Comparison of ENCODE assay signal across 8 cellular contexts in genomic region chr14:45249847-45250575, GRCh38. TPM values are rescaled to one million over a fixed set of nuclear protein-coding genes. Genes with fewer than 3 reads are reported as not detected.
DNase-seq lines count a peak whose midpoint lies in the region; ATAC-seq and TF ChIP-seq lines count a peak whose summit lies in the region.

No MANE protein-coding gene starts in this region.

- ATAC-seq in GM18858 (IDR thresholded peaks at IDR 0.05; ENCODE audit: unreplicated experiment): peak; percentile 22
- ATAC-seq in lower lobe of right lung: no peak
- no peak for ATAC-seq in activated naive CD4-positive, alpha-beta T cell treated with anti-CD3 and anti-CD28 coated beads, Interleukin-2, amount 50 U/mL, for 72 hours

- CTCF ChIA-PET in AG04450 (lab: Charles Lee): interaction anchor here (1.4 to 1.8 kb wide), 2 partner anchors 18 to 337 kb away, joined by 3 to 6 read pairs; no protein-coding TSS in a partner anchor

- H3K4me3 Mint-ChIP-seq in activated T-helper 2 cell treated with anti-CD3 and anti-CD28 coated beads, Interferon-gamma antibody, Interleukin-2, Interleukin-4, amounts not matched to agents 10 μg/mL and 5 μg/mL and 100 μg/mL, durations not matched to agents 14 hours and 24 hours and 36 hours (ENCODE audit: low read depth): peak overlapping the region; percentile 49

- H3K27me3 ChIP-seq in AG04450 (ENCODE audit: control insufficient read depth, insufficient read depth, low read length) (no peaks in the 10 kb centered on the region), HUES6 (ENCODE audit: control insufficient read depth, insufficient read depth, low read length) (no peaks in the 10 kb centered on the region), lower lobe of right lung (ENCODE audit: low read depth) (no peaks in the 10 kb centered on the region)

- POLR2A ChIA-PET in AG04450 (lab: Yijun Ruan, JAX): interaction anchor here (0.9 kb wide), 1 partner anchor 288 kb away, joined by 4 read pairs; the partner anchor contains the start of genes KLHL28 and TOGARAM1

- no peaks in the 10 kb centered on the region for H3K9me3 Mint-ChIP-seq in activated T-helper 2 cell treated with anti-CD3 and anti-CD28 coated beads, Interferon-gamma antibody, Interleukin-2, Interleukin-4, amounts not matched to agents 10 μg/mL and 5 μg/mL and 100 μg/mL, durations not matched to agents 14 hours and 24 hours and 36 hours
- H3K9me3 Mint-ChIP-seq in activated naive CD4-positive, alpha-beta T cell treated with anti-CD3 and anti-CD28 coated beads, Interleukin-2, amount 50 U/mL, for 72 hours: peaks cover 0 to 4% of the 10 kb centered on the region in 2 donors

- DNase-seq in AG04450 (ENCODE audit: low read depth, low spot score) (peak; percentile 78), lower lobe of right lung (no peak), NCI-H1417 treated with DMSO at 0.1 percent for 48 hours (lab: John Stamatoyannopoulos, UW) (no peak), iPS-NIHi11 (ENCODE audit: low spot score) (no peak)
- no peak for DNase-seq in activated T-helper 2 cell treated with anti-CD3 and anti-CD28 coated beads, Interferon-gamma antibody, Interleukin-2, Interleukin-4, amounts not matched to agents 10 μg/mL and 5 μg/mL and 100 μg/mL, durations not matched to agents 14 hours and 24 hours and 36 hours (ENCODE audit: low spot score)
- DNase-seq in activated naive CD4-positive, alpha-beta T cell treated with anti-CD3 and anti-CD28 coated beads, Interleukin-2, amount 50 U/mL, for 72 hours (ENCODE audit: low spot score in 2 of 2): no peak

- H3K4me3 ChIP-seq in AG04450 (ENCODE audit: low read depth, low read length) (peak overlapping the region; percentile 44), HUES6 (ENCODE audit: low read depth, low read length) (no peak overlapping the region), lower lobe of right lung (peak overlapping the region; percentile 23)

- TF ChIP-seq CTCF in AG04450 (IDR thresholded peaks at IDR 0.05; ENCODE audit: low read depth, low read length): no peak
- TF ChIP-seq CTCF in lower lobe of right lung (IDR thresholded peaks at IDR 0.05): no peak

- peaks cover 16% of the 10 kb centered on the region for H3K4me1 ChIP-seq in HUES6 (ENCODE audit: control insufficient read depth, insufficient read depth, low read length)
- peaks cover 53% of the 10 kb centered on the region for H3K4me1 ChIP-seq in lower lobe of right lung

- H3K36me3 ChIP-seq in HUES6 (ENCODE audit: control insufficient read depth, insufficient read depth, low read length) (0 out of 2 replicates have a peak, but pooled peaks cover 3% of the 10 kb centered on the region), lower lobe of right lung (no peaks in the 10 kb centered on the region)

- H3K9me3 ChIP-seq in AG04450 (ENCODE audit: control insufficient read depth, insufficient read depth, low read length) (no peaks in the 10 kb centered on the region; the same call in 1 of the 2 replicates), HUES6 (ENCODE audit: control insufficient read depth, insufficient read depth, low read depth, low read length) (peaks cover 3% of the 10 kb centered on the region; the same call in 1 of the 2 replicates), lower lobe of right lung (no peaks in the 10 kb centered on the region)

- intact Hi-C loops in activated T-helper 2 cell treated with anti-CD3 and anti-CD28 coated beads, Interferon-gamma antibody, Interleukin-2, Interleukin-4, amounts not matched to agents 10 μg/mL and 5 μg/mL and 100 μg/mL, durations not matched to agents 14 hours and 24 hours and 36 hours (cut with micrococcal nuclease): loop anchor here (5.0 kb wide), 1 partner anchor 48 kb away; no protein-coding TSS in a partner anchor
- intact Hi-C loops in lower lobe of right lung (cut with DNase I): no loop called here

- peak overlapping the region; percentile 70 for H3K27ac Mint-ChIP-seq in activated T-helper 2 cell treated with anti-CD3 and anti-CD28 coated beads, Interferon-gamma antibody, Interleukin-2, Interleukin-4, amounts not matched to agents 10 μg/mL and 5 μg/mL and 100 μg/mL, durations not matched to agents 14 hours and 24 hours and 36 hours
- H3K27ac Mint-ChIP-seq in activated naive CD4-positive, alpha-beta T cell treated with anti-CD3 and anti-CD28 coated beads, Interleukin-2, amount 50 U/mL, for 72 hours: no peak overlapping the region

- H3K9ac ChIP-seq in HUES6 (ENCODE audit: low read length): no peak overlapping the region

- peaks cover 21% of the 10 kb centered on the region for H3K4me1 Mint-ChIP-seq in activated T-helper 2 cell treated with anti-CD3 and anti-CD28 coated beads, Interferon-gamma antibody, Interleukin-2, Interleukin-4, amounts not matched to agents 10 μg/mL and 5 μg/mL and 100 μg/mL, durations not matched to agents 14 hours and 24 hours and 36 hours (ENCODE audit: low read depth)

- H3K27ac ChIP-seq in AG04450 (ENCODE audit: low read depth, low read length) (peak overlapping the region; percentile 77), HUES6 (ENCODE audit: low read depth, low read length) (peak overlapping the region; percentile 34; the same call in 1 of the 2 replicates), lower lobe of right lung (peak overlapping the region; percentile 98)

- H3K36me3 Mint-ChIP-seq in activated T-helper 2 cell treated with anti-CD3 and anti-CD28 coated beads, Interferon-gamma antibody, Interleukin-2, Interleukin-4, amounts not matched to agents 10 μg/mL and 5 μg/mL and 100 μg/mL, durations not matched to agents 14 hours and 24 hours and 36 hours (ENCODE audit: low read depth): peaks cover 9% of the 10 kb centered on the region
- H3K36me3 Mint-ChIP-seq in activated naive CD4-positive, alpha-beta T cell treated with anti-CD3 and anti-CD28 coated beads, Interleukin-2, amount 50 U/mL, for 72 hours: peaks cover 9% of the 10 kb centered on the region in 2 donors

- no peaks in the 10 kb centered on the region for H3K27me3 Mint-ChIP-seq in activated T-helper 2 cell treated with anti-CD3 and anti-CD28 coated beads, Interferon-gamma antibody, Interleukin-2, Interleukin-4, amounts not matched to agents 10 μg/mL and 5 μg/mL and 100 μg/mL, durations not matched to agents 14 hours and 24 hours and 36 hours (ENCODE audit: low read depth)

RNA-seq across cellular contexts. Expression of gene MIS18BP1, which starts 3.0 kb away (rescaled TPM):
- 8.9 and 12.9 TPM in 2 replicates for polyA plus RNA-seq in AG04450 (2011; rRNA removed)
- polyA minus RNA-seq in AG04450 (2011; rRNA and poly(A)+ RNA removed): 4.6 and 11.8 TPM in 2 replicates
- total RNA-seq in activated T-helper 2 cell treated with anti-CD3 and anti-CD28 coated beads, Interferon-gamma antibody, Interleukin-2, Interleukin-4, amounts not matched to agents 10 μg/mL and 5 μg/mL and 100 μg/mL, durations not matched to agents 14 hours and 24 hours and 36 hours: 56.4 and 62.9 TPM in 2 replicates
- 48.3 TPM for total RNA-seq in lower lobe of right lung
- total RNA-seq in activated naive CD4-positive, alpha-beta T cell treated with anti-CD3 and anti-CD28 coated beads, Interleukin-2, amount 50 U/mL, for 72 hours: 10 to 100 TPM; 71.0 to 80.9 TPM

Comparison
In these comparisons a context has a peak if more than half of its experiments do, and no peak if none do; other contexts are left out.
1. H3K27ac ChIP-seq: peak in every context shown above with its lines; median percentile 98 in lower lobe of right lung; 77 in AG04450; 34 in HUES6.